8 cellular contexts compared by ENCODE assay signal in genomic region chr2:167853717-167854116, GRCh38.
"Had no signal": no experiment of that assay in that cellular context is flagged by ENCODE, and none has a peak within 500 bp of the region (broad histone marks: within the 10 kb centered on the region; RNA-seq: fewer than 3 reads in every experiment).

No MANE protein-coding gene starts in this region.

- DNase-seq: GDM1, GF-D8 had no signal

- FAIRE-seq: G401.6, GM12878, GM12891, GM12892, GM18507, GM19239 had no signal

- H3K4me3 ChIP-seq: GM12878 had no signal

- ATAC-seq: GM12878 had no signal
